ENCODE assay signal across 1 cellular context in the genomic region with DNA sequence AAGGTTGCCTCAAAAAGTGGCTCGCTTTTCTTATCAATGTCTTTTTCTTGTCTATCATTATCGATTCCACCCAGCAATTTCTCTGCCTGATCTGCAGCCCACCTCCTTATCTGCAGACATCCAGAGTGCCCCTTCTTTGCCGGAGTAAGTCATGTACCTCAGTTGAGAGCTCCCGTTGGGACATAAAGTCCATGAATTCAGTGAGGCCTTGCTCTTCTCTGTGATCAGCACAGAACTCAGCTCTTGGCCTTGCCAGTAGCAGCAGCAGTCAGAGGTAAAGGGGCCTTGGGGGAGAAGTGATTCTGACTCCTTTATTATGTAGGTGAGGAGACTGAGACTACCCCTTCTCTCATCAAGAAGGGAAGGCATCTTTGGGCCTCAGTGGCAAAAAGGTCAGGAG.
TF ChIP-seq lines count a peak whose summit lies in the region.

No MANE protein-coding gene starts in this region.

TF ChIP-seq in GM23338, 12 proteins besides CTCF, POLR2A, EP300 and RAD21 (continued from another document):
- TF ChIP-seq, protein P1, sequence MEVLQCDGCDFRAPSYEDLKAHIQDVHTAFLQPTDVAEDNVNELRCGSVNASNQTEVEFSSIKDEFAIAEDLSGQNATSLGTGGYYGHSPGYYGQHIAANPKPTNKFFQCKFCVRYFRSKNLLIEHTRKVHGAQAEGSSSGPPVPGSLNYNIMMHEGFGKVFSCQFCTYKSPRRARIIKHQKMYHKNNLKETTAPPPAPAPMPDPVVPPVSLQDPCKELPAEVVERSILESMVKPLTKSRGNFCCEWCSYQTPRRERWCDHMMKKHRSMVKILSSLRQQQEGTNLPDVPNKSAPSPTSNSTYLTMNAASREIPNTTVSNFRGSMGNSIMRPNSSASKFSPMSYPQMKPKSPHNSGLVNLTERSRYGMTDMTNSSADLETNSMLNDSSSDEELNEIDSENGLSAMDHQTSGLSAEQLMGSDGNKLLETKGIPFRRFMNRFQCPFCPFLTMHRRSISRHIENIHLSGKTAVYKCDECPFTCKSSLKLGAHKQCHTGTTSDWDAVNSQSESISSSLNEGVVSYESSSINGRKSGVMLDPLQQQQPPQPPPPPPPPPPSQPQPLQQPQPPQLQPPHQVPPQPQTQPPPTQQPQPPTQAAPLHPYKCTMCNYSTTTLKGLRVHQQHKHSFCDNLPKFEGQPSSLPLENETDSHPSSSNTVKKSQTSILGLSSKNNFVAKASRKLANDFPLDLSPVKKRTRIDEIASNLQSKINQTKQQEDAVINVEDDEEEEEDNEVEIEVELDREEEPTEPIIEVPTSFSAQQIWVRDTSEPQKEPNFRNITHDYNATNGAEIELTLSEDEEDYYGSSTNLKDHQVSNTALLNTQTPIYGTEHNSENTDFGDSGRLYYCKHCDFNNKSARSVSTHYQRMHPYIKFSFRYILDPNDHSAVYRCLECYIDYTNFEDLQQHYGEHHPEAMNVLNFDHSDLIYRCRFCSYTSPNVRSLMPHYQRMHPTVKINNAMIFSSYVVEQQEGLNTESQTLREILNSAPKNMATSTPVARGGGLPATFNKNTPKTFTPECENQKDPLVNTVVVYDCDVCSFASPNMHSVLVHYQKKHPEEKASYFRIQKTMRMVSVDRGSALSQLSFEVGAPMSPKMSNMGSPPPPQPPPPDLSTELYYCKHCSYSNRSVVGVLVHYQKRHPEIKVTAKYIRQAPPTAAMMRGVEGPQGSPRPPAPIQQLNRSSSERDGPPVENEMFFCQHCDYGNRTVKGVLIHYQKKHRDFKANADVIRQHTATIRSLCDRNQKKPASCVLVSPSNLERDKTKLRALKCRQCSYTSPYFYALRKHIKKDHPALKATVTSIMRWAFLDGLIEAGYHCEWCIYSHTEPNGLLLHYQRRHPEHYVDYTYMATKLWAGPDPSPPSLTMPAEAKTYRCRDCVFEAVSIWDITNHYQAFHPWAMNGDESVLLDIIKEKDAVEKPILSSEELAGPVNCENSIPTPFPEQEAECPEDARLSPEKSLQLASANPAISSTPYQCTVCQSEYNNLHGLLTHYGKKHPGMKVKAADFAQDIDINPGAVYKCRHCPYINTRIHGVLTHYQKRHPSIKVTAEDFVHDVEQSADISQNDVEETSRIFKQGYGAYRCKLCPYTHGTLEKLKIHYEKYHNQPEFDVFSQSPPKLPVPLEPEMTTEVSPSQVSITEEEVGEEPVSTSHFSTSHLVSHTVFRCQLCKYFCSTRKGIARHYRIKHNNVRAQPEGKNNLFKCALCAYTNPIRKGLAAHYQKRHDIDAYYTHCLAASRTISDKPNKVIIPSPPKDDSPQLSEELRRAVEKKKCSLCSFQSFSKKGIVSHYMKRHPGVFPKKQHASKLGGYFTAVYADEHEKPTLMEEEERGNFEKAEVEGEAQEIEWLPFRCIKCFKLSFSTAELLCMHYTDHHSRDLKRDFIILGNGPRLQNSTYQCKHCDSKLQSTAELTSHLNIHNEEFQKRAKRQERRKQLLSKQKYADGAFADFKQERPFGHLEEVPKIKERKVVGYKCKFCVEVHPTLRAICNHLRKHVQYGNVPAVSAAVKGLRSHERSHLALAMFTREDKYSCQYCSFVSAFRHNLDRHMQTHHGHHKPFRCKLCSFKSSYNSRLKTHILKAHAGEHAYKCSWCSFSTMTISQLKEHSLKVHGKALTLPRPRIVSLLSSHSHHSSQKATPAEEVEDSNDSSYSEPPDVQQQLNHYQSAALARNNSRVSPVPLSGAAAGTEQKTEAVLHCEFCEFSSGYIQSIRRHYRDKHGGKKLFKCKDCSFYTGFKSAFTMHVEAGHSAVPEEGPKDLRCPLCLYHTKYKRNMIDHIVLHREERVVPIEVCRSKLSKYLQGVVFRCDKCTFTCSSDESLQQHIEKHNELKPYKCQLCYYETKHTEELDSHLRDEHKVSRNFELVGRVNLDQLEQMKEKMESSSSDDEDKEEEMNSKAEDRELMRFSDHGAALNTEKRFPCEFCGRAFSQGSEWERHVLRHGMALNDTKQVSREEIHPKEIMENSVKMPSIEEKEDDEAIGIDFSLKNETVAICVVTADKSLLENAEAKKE (CRISPR knock-in tag; IDR thresholded peaks at IDR 0.05) = no peak
- TF ChIP-seq POLR2AphosphoS5 (IDR thresholded peaks at IDR 0.05; ENCODE audit: low read depth) (no peak), JUNB (IDR thresholded peaks at IDR 0.05; ENCODE audit: unreplicated experiment) (no peak), STAT1 (IDR thresholded peaks at IDR 0.05; ENCODE audit: unreplicated experiment) (no peak), ZNF331 (CRISPR knock-in tag; IDR thresholded peaks at IDR 0.05; ENCODE audit: low read depth) (no peak)
- TF ChIP-seq, protein P2, sequence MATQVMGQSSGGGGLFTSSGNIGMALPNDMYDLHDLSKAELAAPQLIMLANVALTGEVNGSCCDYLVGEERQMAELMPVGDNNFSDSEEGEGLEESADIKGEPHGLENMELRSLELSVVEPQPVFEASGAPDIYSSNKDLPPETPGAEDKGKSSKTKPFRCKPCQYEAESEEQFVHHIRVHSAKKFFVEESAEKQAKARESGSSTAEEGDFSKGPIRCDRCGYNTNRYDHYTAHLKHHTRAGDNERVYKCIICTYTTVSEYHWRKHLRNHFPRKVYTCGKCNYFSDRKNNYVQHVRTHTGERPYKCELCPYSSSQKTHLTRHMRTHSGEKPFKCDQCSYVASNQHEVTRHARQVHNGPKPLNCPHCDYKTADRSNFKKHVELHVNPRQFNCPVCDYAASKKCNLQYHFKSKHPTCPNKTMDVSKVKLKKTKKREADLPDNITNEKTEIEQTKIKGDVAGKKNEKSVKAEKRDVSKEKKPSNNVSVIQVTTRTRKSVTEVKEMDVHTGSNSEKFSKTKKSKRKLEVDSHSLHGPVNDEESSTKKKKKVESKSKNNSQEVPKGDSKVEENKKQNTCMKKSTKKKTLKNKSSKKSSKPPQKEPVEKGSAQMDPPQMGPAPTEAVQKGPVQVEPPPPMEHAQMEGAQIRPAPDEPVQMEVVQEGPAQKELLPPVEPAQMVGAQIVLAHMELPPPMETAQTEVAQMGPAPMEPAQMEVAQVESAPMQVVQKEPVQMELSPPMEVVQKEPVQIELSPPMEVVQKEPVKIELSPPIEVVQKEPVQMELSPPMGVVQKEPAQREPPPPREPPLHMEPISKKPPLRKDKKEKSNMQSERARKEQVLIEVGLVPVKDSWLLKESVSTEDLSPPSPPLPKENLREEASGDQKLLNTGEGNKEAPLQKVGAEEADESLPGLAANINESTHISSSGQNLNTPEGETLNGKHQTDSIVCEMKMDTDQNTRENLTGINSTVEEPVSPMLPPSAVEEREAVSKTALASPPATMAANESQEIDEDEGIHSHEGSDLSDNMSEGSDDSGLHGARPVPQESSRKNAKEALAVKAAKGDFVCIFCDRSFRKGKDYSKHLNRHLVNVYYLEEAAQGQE (IDR thresholded peaks at IDR 0.05; ENCODE audit: unreplicated experiment) = no peak
